9 cellular contexts compared by ENCODE assay signal in the genomic region with DNA sequence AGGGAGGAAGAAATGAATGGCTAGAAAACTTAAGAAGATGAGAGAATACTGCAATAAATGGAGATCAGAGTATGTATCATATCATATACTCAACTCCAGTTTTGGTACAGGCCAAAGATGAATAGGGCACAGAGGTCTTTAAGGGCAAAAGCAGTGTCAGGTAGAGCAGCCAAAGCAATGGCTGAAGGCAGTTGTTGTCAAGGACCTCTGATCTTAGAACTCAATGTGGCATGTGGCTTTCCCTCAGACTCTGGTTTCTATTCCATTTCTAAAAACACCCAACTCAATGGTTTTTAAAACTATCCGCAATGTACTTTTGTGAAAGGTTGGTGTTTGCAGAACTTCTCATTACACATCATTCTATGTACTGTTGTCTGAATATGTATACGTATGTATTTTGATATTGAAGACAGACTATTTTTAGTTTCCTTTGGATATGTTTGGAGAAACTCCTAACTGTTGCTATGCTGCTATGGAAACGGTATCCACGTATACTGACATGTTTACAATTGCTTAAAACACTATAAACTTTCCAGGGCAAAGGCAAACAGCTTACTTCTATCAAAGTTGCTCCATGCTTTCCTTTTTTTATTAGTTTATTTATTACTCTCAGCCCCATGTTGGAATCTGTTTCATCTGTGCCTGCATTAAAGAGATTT. TPM values are rescaled to one million over a fixed set of nuclear protein-coding genes. Genes with fewer than 3 reads are reported as not detected.
A peak's percentile ranks its signal among the peaks of the same experiment; 100 is the strongest.
DNase-seq lines count a peak whose midpoint lies in the region; ATAC-seq and TF ChIP-seq lines count a peak whose summit lies in the region.
"Had no signal": no experiment of that assay in that cellular context is flagged by ENCODE, and none has a peak within 500 bp of the region (broad histone marks: within the 10 kb centered on the region; RNA-seq: fewer than 3 reads in every experiment).

No MANE protein-coding gene starts in this region.

- no peak for TF ChIP-seq POLR2A in suprapubic skin (IDR thresholded peaks at IDR 0.05)

- H3K4me3 ChIP-seq in adipocyte (ENCODE audit: low read length) (no peak overlapping the region), suprapubic skin (no peak overlapping the region)

- H3K36me3 ChIP-seq in adipocyte (ENCODE audit: control insufficient read depth, insufficient read depth, low read length, severe bottlenecking) (no peaks in the 10 kb centered on the region), suprapubic skin (no peaks in the 10 kb centered on the region)

- H3K9ac ChIP-seq in adipocyte (ENCODE audit: low read length), result no peak overlapping the region

- intact Hi-C loops in activated CD4-positive, alpha-beta T cell treated with anti-CD3 and anti-CD28 coated beads, Interleukin-2, amount 10 ng/mL, durations not matched to agents 24 days and 14 days (cut with micrococcal nuclease), result loop anchor here (5.0 kb wide), 1 partner anchor 360 kb away; the partner anchor contains the start of gene UGP2
- intact Hi-C loops in Right ventricle myocardium superior (cut with DNase I), result no loop called here

- TF ChIP-seq EP300 in suprapubic skin (IDR thresholded peaks at IDR 0.05), result no peak

- 24% methylated on average over 4 of the region's 4 CpGs for WGBS in suprapubic skin

- ATAC-seq in Right ventricle myocardium superior (ENCODE audit: poor library complexity) (peak; percentile 77), GM21381 (IDR thresholded peaks at IDR 0.05; ENCODE audit: unreplicated experiment) (no peak), HG02885 (IDR thresholded peaks at IDR 0.05; ENCODE audit: poor library complexity, unreplicated experiment) (no peak)

- no peak overlapping the region for H3K4me3 Mint-ChIP-seq in activated CD4-positive, alpha-beta T cell treated with anti-CD3 and anti-CD28 coated beads, Interleukin-2, amount 10 ng/mL, durations not matched to agents 24 days and 14 days
- H3K4me3 Mint-ChIP-seq in immature natural killer cell, result no peak overlapping the region

- H3K36me3 Mint-ChIP-seq in activated CD4-positive, alpha-beta T cell treated with anti-CD3 and anti-CD28 coated beads, Interleukin-2, amount 10 ng/mL, durations not matched to agents 24 days and 14 days (ENCODE audit: low read depth), result peaks cover 2% of the 10 kb centered on the region
- no peaks in the 10 kb centered on the region for H3K36me3 Mint-ChIP-seq in immature natural killer cell
- H3K36me3 Mint-ChIP-seq: naive thymus-derived CD8-positive, alpha-beta T cell had no signal

- DNase-seq in activated CD4-positive, alpha-beta T cell treated with anti-CD3 and anti-CD28 coated beads, Interleukin-2, amount 10 ng/mL, durations not matched to agents 24 days and 14 days, result no peak
- DNase-seq in activated CD4-positive, alpha-beta T cell treated with anti-CD3 and anti-CD28 coated beads, Interleukin-2, amount 50 U/mL, for 1 hour, result no peak
- peak; percentile 44 for DNase-seq in adipocyte (ENCODE audit: low read depth)
- no peak for DNase-seq in Right ventricle myocardium superior
- no peak for DNase-seq in suprapubic skin (ENCODE audit: low spot score in 2 of 2)
- DNase-seq in immature natural killer cell, result no peak

- H3K27me3 Mint-ChIP-seq in activated CD4-positive, alpha-beta T cell treated with anti-CD3 and anti-CD28 coated beads, Interleukin-2, amount 10 ng/mL, durations not matched to agents 24 days and 14 days, result no peaks in the 10 kb centered on the region
- peaks cover 0 to 3% (median 0%) of the 10 kb centered on the region in 3 donors for H3K27me3 Mint-ChIP-seq in immature natural killer cell (ENCODE audit: low read depth in 3 of 3)
- H3K27me3 Mint-ChIP-seq: naive thymus-derived CD8-positive, alpha-beta T cell had no signal

- H3K27ac ChIP-seq in suprapubic skin, result peak overlapping the region; percentile 88

- H3K9me3 Mint-ChIP-seq in activated CD4-positive, alpha-beta T cell treated with anti-CD3 and anti-CD28 coated beads, Interleukin-2, amount 10 ng/mL, durations not matched to agents 24 days and 14 days, result peaks cover 4% of the 10 kb centered on the region
- H3K9me3 Mint-ChIP-seq in immature natural killer cell, result no peaks in the 10 kb centered on the region

- peak overlapping the region; percentile 65 for H3K27ac Mint-ChIP-seq in activated CD4-positive, alpha-beta T cell treated with anti-CD3 and anti-CD28 coated beads, Interleukin-2, amount 10 ng/mL, durations not matched to agents 24 days and 14 days
- no peak overlapping the region for H3K27ac Mint-ChIP-seq in immature natural killer cell

- H3K27me3 ChIP-seq in adipocyte (replicated peaks; ENCODE audit: control insufficient read depth, insufficient read depth, low read length) (no peaks in the 10 kb centered on the region), suprapubic skin (no peaks in the 10 kb centered on the region)

- H3K4me1 ChIP-seq in adipocyte (ENCODE audit: control insufficient read depth, insufficient read depth, low read length) (peaks cover 36% of the 10 kb centered on the region), suprapubic skin (peaks cover 41% of the 10 kb centered on the region)

- H3K9me3 ChIP-seq in adipocyte (ENCODE audit: control insufficient read depth, low read length) (no peaks in the 10 kb centered on the region), suprapubic skin (no peaks in the 10 kb centered on the region)

- TF ChIP-seq CTCF in suprapubic skin (IDR thresholded peaks at IDR 0.05), result no peak

- H3K4me1 Mint-ChIP-seq in activated CD4-positive, alpha-beta T cell treated with anti-CD3 and anti-CD28 coated beads, Interleukin-2, amount 10 ng/mL, durations not matched to agents 24 days and 14 days, result peaks cover 61% of the 10 kb centered on the region
- peaks cover 15 to 16% of the 10 kb centered on the region in 2 donors for H3K4me1 Mint-ChIP-seq in immature natural killer cell

RNA-seq across cellular contexts. Expression of gene PELI1, which starts 58.1 kb away (rescaled TPM):
- total RNA-seq in activated CD4-positive, alpha-beta T cell treated with anti-CD3 and anti-CD28 coated beads, Interleukin-2, amount 10 ng/mL, durations not matched to agents 24 days and 14 days, result 31.9 and 33.8 TPM in 2 replicates
- 9.1 TPM for total RNA-seq in Right ventricle myocardium superior
- total RNA-seq in suprapubic skin, result 10 to 100 TPM; 50.6 to 72.3 (median 59.7) TPM
- polyA plus RNA-seq in immature natural killer cell, result 1 to 10 TPM; 2.7 to 4.8 (median 4.1) TPM
